13 cellular contexts compared by ENCODE assay signal in the genomic region with DNA sequence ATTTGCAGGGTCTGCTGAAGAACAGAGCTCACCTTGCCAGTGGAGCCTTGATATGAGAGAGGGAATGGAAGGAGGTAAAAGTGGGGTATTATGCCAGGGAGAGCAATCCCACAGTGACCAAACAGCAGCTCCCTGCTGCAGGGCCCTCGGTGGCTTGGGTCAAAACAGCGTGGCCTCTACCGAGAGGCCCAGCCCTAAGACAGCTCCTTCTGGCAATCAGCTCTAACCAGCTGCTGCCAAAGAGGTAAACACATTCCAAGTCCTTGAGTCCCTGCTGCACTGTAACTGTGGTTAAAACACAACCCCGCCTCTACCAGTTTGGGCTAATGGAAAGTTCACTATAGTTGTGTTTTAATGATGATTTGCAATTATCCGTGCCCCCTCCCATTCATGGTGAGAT. TPM values are rescaled to one million over a fixed set of nuclear protein-coding genes. Genes with fewer than 3 reads are reported as not detected.
A peak's percentile ranks its signal among the peaks of the same experiment; 100 is the strongest.
DNase-seq lines count a peak whose midpoint lies in the region; ATAC-seq and TF ChIP-seq lines count a peak whose summit lies in the region.
"Had no signal": no experiment of that assay in that cellular context is flagged by ENCODE, and none has a peak within 500 bp of the region (broad histone marks: within the 10 kb centered on the region; RNA-seq: fewer than 3 reads in every experiment).

No MANE protein-coding gene starts in this region.

- peaks cover 3% of the 10 kb centered on the region for H3K79me2 ChIP-seq in fibroblast of lung (ENCODE audit: control insufficient read depth, insufficient read depth, low read length)
- H3K79me2 ChIP-seq: parathyroid adenoma had no signal

- no peak overlapping the region for H3K9ac ChIP-seq in fibroblast of lung (ENCODE audit: insufficient read depth, low read length)
- H3K9ac ChIP-seq: parathyroid adenoma had no signal

- H3K9me3 Mint-ChIP-seq in nephron: no peaks in the 10 kb centered on the region
- H3K9me3 Mint-ChIP-seq in type B pancreatic cell: no peaks in the 10 kb centered on the region
- H3K9me3 Mint-ChIP-seq: activated CD4-positive, alpha-beta T cell treated with anti-CD3 and anti-CD28 coated beads, Interleukin-2, amount 10 ng/mL, durations not matched to agents 24 days and 14 days had no signal

- peaks cover 19% of the 10 kb centered on the region for H3K4me1 ChIP-seq in fibroblast of lung (ENCODE audit: control insufficient read depth, extremely low read depth, insufficient read depth, low read length)
- H3K4me1 ChIP-seq: colonic mucosa, parathyroid adenoma had no signal

- H3K4me2 ChIP-seq in fibroblast of lung (ENCODE audit: extremely low read depth, insufficient read depth, low read length): peak overlapping the region; percentile 40

- no peaks in the 10 kb centered on the region for H4K20me1 ChIP-seq in fibroblast of lung (ENCODE audit: control insufficient read depth, extremely low read depth, insufficient read depth, low read length)

- no peaks in the 10 kb centered on the region for H3K9me3 ChIP-seq in fibroblast of lung (ENCODE audit: control insufficient read depth, insufficient read depth, low read depth, low read length)
- H3K9me3 ChIP-seq: colonic mucosa had no signal

- no peak overlapping the region for H3K4me3 ChIP-seq in fibroblast of lung (replicated peaks in 1 of 4; ENCODE audit: control extremely low read depth in 1 of 4, insufficient read depth in 1 of 4, low read depth in 3 of 4, low read length in 4 of 4)
- H3K4me3 ChIP-seq: colonic mucosa had no signal

- H2AFZ ChIP-seq in fibroblast of lung (ENCODE audit: low read length): peak overlapping the region; percentile 16
- H2AFZ ChIP-seq: parathyroid adenoma had no signal

- ATAC-seq in HG03571 (IDR thresholded peaks at IDR 0.05; ENCODE audit: unreplicated experiment) (no peak), GM18519 (IDR thresholded peaks at IDR 0.05; ENCODE audit: low FRiP score, unreplicated experiment) (no peak)

- no peaks in the 10 kb centered on the region for H3K36me3 ChIP-seq in fibroblast of lung (ENCODE audit: control insufficient read depth, insufficient read depth, low read length)
- H3K36me3 ChIP-seq: colonic mucosa had no signal

- H3K27ac ChIP-seq in fibroblast of lung (ENCODE audit: insufficient read depth, low read length): no peak overlapping the region
- H3K27ac ChIP-seq: colonic mucosa, parathyroid adenoma had no signal

- peak overlapping the region; percentile 80 to 90 (median 83) for H3K4me3 Mint-ChIP-seq in nephron
- H3K4me3 Mint-ChIP-seq in type B pancreatic cell: peak overlapping the region; percentile 68
- H3K4me3 Mint-ChIP-seq: activated CD4-positive, alpha-beta T cell treated with anti-CD3 and anti-CD28 coated beads, Interleukin-2, amount 10 ng/mL, durations not matched to agents 24 days and 14 days had no signal

- H3K4me1 Mint-ChIP-seq in nephron: peaks cover 40% of the 10 kb centered on the region
- peaks cover 25% of the 10 kb centered on the region for H3K4me1 Mint-ChIP-seq in type B pancreatic cell (ENCODE audit: unreplicated experiment)
- H3K4me1 Mint-ChIP-seq: activated CD4-positive, alpha-beta T cell treated with anti-CD3 and anti-CD28 coated beads, Interleukin-2, amount 10 ng/mL, durations not matched to agents 24 days and 14 days had no signal

- no peak for TF ChIP-seq CTCF in fibroblast of lung (conservative IDR thresholded peaks at IDR 0.05 in 1 of 2, IDR thresholded peaks at IDR 0.05 in 1 of 2; ENCODE audit: low read depth in 1 of 2, low read length in 2 of 2)
- no peak for TF ChIP-seq CTCF in nephron (IDR thresholded peaks at IDR 0.05; ENCODE audit: unreplicated experiment in 3 of 3)
- TF ChIP-seq CTCF in type B pancreatic cell (conservative IDR thresholded peaks at IDR 0.05): no peak

- no peaks in the 10 kb centered on the region for H3K27me3 ChIP-seq in fibroblast of lung (ENCODE audit: control insufficient read depth, insufficient read depth, low read length)

- H3K27ac Mint-ChIP-seq in nephron: peak overlapping the region in 2 of 3 experiments; percentile 29 to 30
- H3K27ac Mint-ChIP-seq in type B pancreatic cell: peak overlapping the region; percentile 44
- H3K27ac Mint-ChIP-seq: activated CD4-positive, alpha-beta T cell treated with anti-CD3 and anti-CD28 coated beads, Interleukin-2, amount 10 ng/mL, durations not matched to agents 24 days and 14 days had no signal

- H3K27me3 Mint-ChIP-seq in nephron (ENCODE audit: low read depth): peaks cover 21% of the 10 kb centered on the region
- peaks cover 16% of the 10 kb centered on the region for H3K27me3 Mint-ChIP-seq in type B pancreatic cell

- H3K36me3 Mint-ChIP-seq in nephron (ENCODE audit: low read depth): no peaks in the 10 kb centered on the region
- H3K36me3 Mint-ChIP-seq in type B pancreatic cell: no peaks in the 10 kb centered on the region

- DNase-seq in M059J (ENCODE audit: low read depth) (peak; percentile 43), fibroblast of lung (ENCODE audit: low read depth in 2 of 2) (peak; percentile 52 to 59), type B pancreatic cell (ENCODE audit: extremely low spot score, unreplicated experiment) (no peak), NAMALWA (ENCODE audit: low spot score) (no peak)
- DNase-seq: activated CD4-positive, alpha-beta T cell treated with anti-CD3 and anti-CD28 coated beads, Interleukin-2, amount 10 ng/mL, durations not matched to agents 24 days and 14 days; colonic mucosa; GF-D8; RPMI8226; stimulated activated CD4-positive, alpha-beta T cell treated with anti-CD3 and anti-CD28 coated beads, Interleukin-4, amount 100 ng/mL, for 1 hour had no signal

RNA-seq across cellular contexts. Expression of a gene that starts 1.4 kb away (rescaled TPM):
- total RNA-seq in M059J (2014; rRNA removed; shearing (Covaris generic)): 0.39 and 1.3 TPM in 2 replicates
- total RNA-seq in fibroblast of lung (25.9 and 41.5 TPM in 2 replicates), type B pancreatic cell (ENCODE audit: low replicate concordance) (4.4 and 22.6 TPM in 2 replicates)
- 13.0 and 48.2 TPM in 2 replicates for polyA plus RNA-seq in fibroblast of lung
- 9.8 and 49.7 TPM in 2 replicates for polyA plus RNA-seq in fibroblast of lung (2012)
- 22.9 and 129 TPM in 2 replicates for polyA minus RNA-seq in fibroblast of lung (ENCODE audit: low replicate concordance)
- total RNA-seq: activated CD4-positive, alpha-beta T cell treated with anti-CD3 and anti-CD28 coated beads, Interleukin-2, amount 10 ng/mL, durations not matched to agents 24 days and 14 days had no signal

Comparison
In these comparisons a context has a peak if more than half of its experiments do, and no peak if none do; other contexts are left out.
1. DNase-seq: peak in M059J (single experiment) and fibroblast of lung (2 of 2); none in type B pancreatic cell (single experiment) and NAMALWA (single experiment).